In genomic region chr11:12556155-12556554, GRCh38 we compare ENCODE assay signal across 11 cellular contexts.
DNase-seq lines count a peak whose midpoint lies in the region; ATAC-seq and TF ChIP-seq lines count a peak whose summit lies in the region.
"Had no signal": no experiment of that assay in that cellular context is flagged by ENCODE, and none has a peak within 500 bp of the region (broad histone marks: within the 10 kb centered on the region; RNA-seq: fewer than 3 reads in every experiment).

No MANE protein-coding gene starts in this region.

- intact Hi-C loops in right cardiac atrium (cut with DNase I): no loop called here

- H3K4me2 ChIP-seq in skeletal muscle satellite cell (ENCODE audit: low read length): no peak overlapping the region

- in situ Hi-C loops in GM13976 (cut with MboI; ENCODE audit: low sequenced_read_pairs, unreplicated experiment): no loop called here

- no peak for TF ChIP-seq CTCF in GM13976 (IDR thresholded peaks at IDR 0.05; ENCODE audit: borderline replicate concordance, control extremely low read depth, extremely low read depth, insufficient read depth, missing control alignments)

- H3K4me1 ChIP-seq in HUES48 (ENCODE audit: control insufficient read depth, insufficient read depth, low read length): peaks cover 18% of the 10 kb centered on the region
- H3K4me1 ChIP-seq in right cardiac atrium (ENCODE audit: control insufficient read depth, insufficient read depth, low read length): peaks cover 3% of the 10 kb centered on the region
- H3K4me1 ChIP-seq in skeletal muscle satellite cell (ENCODE audit: control insufficient read depth, insufficient read depth, low read length): peaks cover 16% of the 10 kb centered on the region

- H3K27me3 ChIP-seq in HUES48 (ENCODE audit: control insufficient read depth, insufficient read depth, low read length): no peaks in the 10 kb centered on the region
- no peaks in the 10 kb centered on the region for H3K27me3 ChIP-seq in right cardiac atrium (ENCODE audit: control insufficient read depth, insufficient read depth)
- H3K27me3 ChIP-seq in skeletal muscle satellite cell (ENCODE audit: control insufficient read depth, insufficient read depth, low read length): no peaks in the 10 kb centered on the region

- WGBS in right cardiac atrium: 26% methylated on average over 3 of the region's 3 CpGs

- H3K9ac ChIP-seq in HUES48 (ENCODE audit: low read depth, low read length) (no peak overlapping the region), skeletal muscle satellite cell (ENCODE audit: low read depth, low read length) (peak overlapping the region; percentile 10)

- H3K36me3 ChIP-seq in HUES48 (ENCODE audit: control insufficient read depth, insufficient read depth, low read length) (no peaks in the 10 kb centered on the region), skeletal muscle satellite cell (ENCODE audit: insufficient read depth, low read length) (no peaks in the 10 kb centered on the region)

- H3K4me3 ChIP-seq in HUES48 (ENCODE audit: low read depth, low read length) (no peak overlapping the region), right cardiac atrium (ENCODE audit: low read length) (no peak overlapping the region), skeletal muscle satellite cell (ENCODE audit: low read length) (no peak overlapping the region)

- ATAC-seq in right cardiac atrium: peak; percentile 47 to 51
- ATAC-seq: naive thymus-derived CD4-positive, alpha-beta T cell; T-helper 17 cell had no signal

- DNase-seq in cerebellar cortex (ENCODE audit: low spot score): peak; percentile 18
- DNase-seq in right cardiac atrium: peak in 2 of 3 donors; percentile 55 to 59
- no peak for DNase-seq in DMS53 (lab: John Stamatoyannopoulos, UW)
- DNase-seq in activated CD8-positive, alpha-beta memory T cell treated with anti-CD3 and anti-CD28 coated beads, Interleukin-2, amount 50 U/mL, for 4 hours: no peak
- no peak for DNase-seq in GM13976 (ENCODE audit: low spot score)
- DNase-seq in NOMO-1 treated with dmso at 0.1 percent for 144 hours (lab: John Stamatoyannopoulos, UW; ENCODE audit: unreplicated experiment): no peak
- DNase-seq: activated CD4-positive, alpha-beta T cell treated with anti-CD3 and anti-CD28 coated beads, Interleukin-2, amount 50 U/mL, for 4 hours; naive thymus-derived CD4-positive, alpha-beta T cell; T-helper 17 cell had no signal

- 0 out of 2 replicates have a peak, but pooled peaks cover 3% of the 10 kb centered on the region for H3K9me3 ChIP-seq in HUES48 (ENCODE audit: control insufficient read depth, insufficient read depth, low read length)
- H3K9me3 ChIP-seq in right cardiac atrium (ENCODE audit: control insufficient read depth, low read length): no peaks in the 10 kb centered on the region
- H3K9me3 ChIP-seq in skeletal muscle satellite cell (replicated peaks; ENCODE audit: low read length): no peaks in the 10 kb centered on the region

- peak overlapping the region; percentile 75 for H3K27ac ChIP-seq in HUES48 (ENCODE audit: low read depth, low read length)
- peak overlapping the region; percentile 61 for H3K27ac ChIP-seq in right cardiac atrium (ENCODE audit: low read length)

Comparison
In these comparisons a context has a peak if more than half of its experiments do, and no peak if none do; other contexts are left out.
1. DNase-seq: peak in cerebellar cortex (single experiment) and right cardiac atrium (2 of 3); none in DMS53 (single experiment), activated CD8-positive, alpha-beta memory T cell treated with anti-CD3 and anti-CD28 coated beads, Interleukin-2, amount 50 U/mL, for 4 hours (single experiment), GM13976 (single experiment) and NOMO-1 treated with dmso at 0.1 percent for 144 hours (single experiment).